In genomic region chr12:70660620-70661219, GRCh38 we compare ENCODE assay signal across 1 cellular context.
A peak's percentile ranks its signal among the peaks of the same experiment; 100 is the strongest.
TF ChIP-seq lines count a peak whose summit lies in the region.

No MANE protein-coding gene starts in this region.

TF ChIP-seq in K562, 482 proteins besides CTCF, POLR2A, EP300 and RAD21 (continued from another document and continues in another):
- TF ChIP-seq DPF2 (IDR thresholded peaks at IDR 0.05) (peak; percentile 63), NR2F6 (CRISPR knock-in tag; IDR thresholded peaks at IDR 0.05) (no peak), XRCC5 (IDR thresholded peaks at IDR 0.05; ENCODE audit: low read depth, low read length) (no peak), HDAC3 (IDR thresholded peaks at IDR 0.05; ENCODE audit: borderline replicate concordance, partially characterized antibody) (peak; percentile 35), TOE1 (IDR thresholded peaks at IDR 0.05; ENCODE audit: borderline replicate concordance) (peak; percentile 90), TOE1 (CRISPR knock-in tag; IDR thresholded peaks at IDR 0.05; ENCODE audit: borderline replicate concordance, low read depth) (no peak), TAF9B (IDR thresholded peaks at IDR 0.05; ENCODE audit: partially characterized antibody) (peak; percentile 58), HDAC8 (tag; IDR thresholded peaks at IDR 0.05) (no peak), ZNF184 (CRISPR knock-in tag; IDR thresholded peaks at IDR 0.05) (no peak), KAT7 (CRISPR knock-in tag; IDR thresholded peaks at IDR 0.05; ENCODE audit: borderline replicate concordance) (no peak), ARID3A (IDR thresholded peaks at IDR 0.05; ENCODE audit: borderline replicate concordance, low read depth, low read length) (peak; percentile 64; the same call in 1 of the 2 replicates), ZNF354B (CRISPR knock-in tag; IDR thresholded peaks at IDR 0.05) (peak; percentile 49; the same call in 1 of the 2 replicates), PPARD (CRISPR knock-in tag; IDR thresholded peaks at IDR 0.05) (no peak), E2F3 (CRISPR knock-in tag; IDR thresholded peaks at IDR 0.05) (no peak), POLR2G (IDR thresholded peaks at IDR 0.05; ENCODE audit: low read depth, low read length) (0 out of 2 replicates have a peak, but pooled peaks have one; percentile 26), ARHGAP35 (IDR thresholded peaks at IDR 0.05; ENCODE audit: partially characterized antibody) (no peak), RUNX1 (IDR thresholded peaks at IDR 0.05; ENCODE audit: low read depth) (no peak), SREBF2 (CRISPR knock-in tag; IDR thresholded peaks at IDR 0.05) (no peak), NFYB (IDR thresholded peaks at IDR 0.05; ENCODE audit: extremely low read depth, insufficient read length) (no peak), POLR2AphosphoS5 (IDR thresholded peaks at IDR 0.05; ENCODE audit: control insufficient read depth, insufficient read depth, low read depth, low read length) (peak; percentile 67), YY1 (IDR thresholded peaks at IDR 0.05; ENCODE audit: borderline replicate concordance in 1 of 3, control insufficient read depth in 1 of 3, extremely low read depth in 1 of 3, insufficient read depth in 3 of 3, insufficient read length in 1 of 3, insufficient replicate concordance in 2 of 3, low read depth in 1 of 3, low read length in 2 of 3) (peak in 1 of 3 experiments; percentile 71), ZNF140 (CRISPR knock-in tag; IDR thresholded peaks at IDR 0.05) (no peak), PRDM10 (IDR thresholded peaks at IDR 0.05; ENCODE audit: partially characterized antibody) (no peak), HNRNPL (IDR thresholded peaks at IDR 0.05; ENCODE audit: low read depth, low read length) (no peak), ZNF124 (CRISPR knock-in tag; IDR thresholded peaks at IDR 0.05) (no peak), ARID4B (CRISPR knock-in tag; IDR thresholded peaks at IDR 0.05) (no peak), MTF1 (CRISPR knock-in tag; IDR thresholded peaks at IDR 0.05; ENCODE audit: borderline replicate concordance) (no peak), NELFE (IDR thresholded peaks at IDR 0.05; ENCODE audit: insufficient read depth, insufficient read length) (no peak), KAT8 (IDR thresholded peaks at IDR 0.05; ENCODE audit: low read depth) (no peak), TRIM28 (IDR thresholded peaks at IDR 0.05) (no peak), SMAD4 (CRISPR knock-in tag; conservative IDR thresholded peaks at IDR 0.05) (peak; percentile 78), BCOR (IDR thresholded peaks at IDR 0.05) (no peak), ZNF133 (CRISPR knock-in tag; IDR thresholded peaks at IDR 0.05) (no peak), CCNT2 (IDR thresholded peaks at IDR 0.05; ENCODE audit: borderline replicate concordance, extremely low read depth, insufficient read length, low read depth, low read length) (peak; percentile 53), RBM22 (IDR thresholded peaks at IDR 0.05; ENCODE audit: low read depth, low read length, poor library complexity, severe bottlenecking) (no peak), CBX1 (IDR thresholded peaks at IDR 0.05; ENCODE audit: low read depth) (no peak)
- TF ChIP-seq, protein P1, sequence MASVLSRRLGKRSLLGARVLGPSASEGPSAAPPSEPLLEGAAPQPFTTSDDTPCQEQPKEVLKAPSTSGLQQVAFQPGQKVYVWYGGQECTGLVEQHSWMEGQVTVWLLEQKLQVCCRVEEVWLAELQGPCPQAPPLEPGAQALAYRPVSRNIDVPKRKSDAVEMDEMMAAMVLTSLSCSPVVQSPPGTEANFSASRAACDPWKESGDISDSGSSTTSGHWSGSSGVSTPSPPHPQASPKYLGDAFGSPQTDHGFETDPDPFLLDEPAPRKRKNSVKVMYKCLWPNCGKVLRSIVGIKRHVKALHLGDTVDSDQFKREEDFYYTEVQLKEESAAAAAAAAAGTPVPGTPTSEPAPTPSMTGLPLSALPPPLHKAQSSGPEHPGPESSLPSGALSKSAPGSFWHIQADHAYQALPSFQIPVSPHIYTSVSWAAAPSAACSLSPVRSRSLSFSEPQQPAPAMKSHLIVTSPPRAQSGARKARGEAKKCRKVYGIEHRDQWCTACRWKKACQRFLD (CRISPR knock-in tag; IDR thresholded peaks at IDR 0.05) = peak; percentile 11; the same call in 1 of the 2 replicates
- TF ChIP-seq, protein P2, sequence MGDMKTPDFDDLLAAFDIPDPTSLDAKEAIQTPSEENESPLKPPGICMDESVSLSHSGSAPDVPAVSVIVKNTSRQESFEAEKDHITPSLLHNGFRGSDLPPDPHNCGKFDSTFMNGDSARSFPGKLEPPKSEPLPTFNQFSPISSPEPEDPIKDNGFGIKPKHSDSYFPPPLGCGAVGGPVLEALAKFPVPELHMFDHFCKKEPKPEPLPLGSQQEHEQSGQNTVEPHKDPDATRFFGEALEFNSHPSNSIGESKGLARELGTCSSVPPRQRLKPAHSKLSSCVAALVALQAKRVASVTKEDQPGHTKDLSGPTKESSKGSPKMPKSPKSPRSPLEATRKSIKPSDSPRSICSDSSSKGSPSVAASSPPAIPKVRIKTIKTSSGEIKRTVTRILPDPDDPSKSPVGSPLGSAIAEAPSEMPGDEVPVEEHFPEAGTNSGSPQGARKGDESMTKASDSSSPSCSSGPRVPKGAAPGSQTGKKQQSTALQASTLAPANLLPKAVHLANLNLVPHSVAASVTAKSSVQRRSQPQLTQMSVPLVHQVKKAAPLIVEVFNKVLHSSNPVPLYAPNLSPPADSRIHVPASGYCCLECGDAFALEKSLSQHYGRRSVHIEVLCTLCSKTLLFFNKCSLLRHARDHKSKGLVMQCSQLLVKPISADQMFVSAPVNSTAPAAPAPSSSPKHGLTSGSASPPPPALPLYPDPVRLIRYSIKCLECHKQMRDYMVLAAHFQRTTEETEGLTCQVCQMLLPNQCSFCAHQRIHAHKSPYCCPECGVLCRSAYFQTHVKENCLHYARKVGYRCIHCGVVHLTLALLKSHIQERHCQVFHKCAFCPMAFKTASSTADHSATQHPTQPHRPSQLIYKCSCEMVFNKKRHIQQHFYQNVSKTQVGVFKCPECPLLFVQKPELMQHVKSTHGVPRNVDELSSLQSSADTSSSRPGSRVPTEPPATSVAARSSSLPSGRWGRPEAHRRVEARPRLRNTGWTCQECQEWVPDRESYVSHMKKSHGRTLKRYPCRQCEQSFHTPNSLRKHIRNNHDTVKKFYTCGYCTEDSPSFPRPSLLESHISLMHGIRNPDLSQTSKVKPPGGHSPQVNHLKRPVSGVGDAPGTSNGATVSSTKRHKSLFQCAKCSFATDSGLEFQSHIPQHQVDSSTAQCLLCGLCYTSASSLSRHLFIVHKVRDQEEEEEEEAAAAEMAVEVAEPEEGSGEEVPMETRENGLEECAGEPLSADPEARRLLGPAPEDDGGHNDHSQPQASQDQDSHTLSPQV (IDR thresholded peaks at IDR 0.05) = peak; percentile 91
- TF ChIP-seq, protein P3, sequence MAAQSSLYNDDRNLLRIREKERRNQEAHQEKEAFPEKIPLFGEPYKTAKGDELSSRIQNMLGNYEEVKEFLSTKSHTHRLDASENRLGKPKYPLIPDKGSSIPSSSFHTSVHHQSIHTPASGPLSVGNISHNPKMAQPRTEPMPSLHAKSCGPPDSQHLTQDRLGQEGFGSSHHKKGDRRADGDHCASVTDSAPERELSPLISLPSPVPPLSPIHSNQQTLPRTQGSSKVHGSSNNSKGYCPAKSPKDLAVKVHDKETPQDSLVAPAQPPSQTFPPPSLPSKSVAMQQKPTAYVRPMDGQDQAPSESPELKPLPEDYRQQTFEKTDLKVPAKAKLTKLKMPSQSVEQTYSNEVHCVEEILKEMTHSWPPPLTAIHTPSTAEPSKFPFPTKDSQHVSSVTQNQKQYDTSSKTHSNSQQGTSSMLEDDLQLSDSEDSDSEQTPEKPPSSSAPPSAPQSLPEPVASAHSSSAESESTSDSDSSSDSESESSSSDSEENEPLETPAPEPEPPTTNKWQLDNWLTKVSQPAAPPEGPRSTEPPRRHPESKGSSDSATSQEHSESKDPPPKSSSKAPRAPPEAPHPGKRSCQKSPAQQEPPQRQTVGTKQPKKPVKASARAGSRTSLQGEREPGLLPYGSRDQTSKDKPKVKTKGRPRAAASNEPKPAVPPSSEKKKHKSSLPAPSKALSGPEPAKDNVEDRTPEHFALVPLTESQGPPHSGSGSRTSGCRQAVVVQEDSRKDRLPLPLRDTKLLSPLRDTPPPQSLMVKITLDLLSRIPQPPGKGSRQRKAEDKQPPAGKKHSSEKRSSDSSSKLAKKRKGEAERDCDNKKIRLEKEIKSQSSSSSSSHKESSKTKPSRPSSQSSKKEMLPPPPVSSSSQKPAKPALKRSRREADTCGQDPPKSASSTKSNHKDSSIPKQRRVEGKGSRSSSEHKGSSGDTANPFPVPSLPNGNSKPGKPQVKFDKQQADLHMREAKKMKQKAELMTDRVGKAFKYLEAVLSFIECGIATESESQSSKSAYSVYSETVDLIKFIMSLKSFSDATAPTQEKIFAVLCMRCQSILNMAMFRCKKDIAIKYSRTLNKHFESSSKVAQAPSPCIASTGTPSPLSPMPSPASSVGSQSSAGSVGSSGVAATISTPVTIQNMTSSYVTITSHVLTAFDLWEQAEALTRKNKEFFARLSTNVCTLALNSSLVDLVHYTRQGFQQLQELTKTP (IDR thresholded peaks at IDR 0.05; ENCODE audit: low read depth in 1 of 2, partially characterized antibody in 2 of 2) = peak in 1 of 2 experiments; percentile 62
- TF ChIP-seq, protein P4, sequence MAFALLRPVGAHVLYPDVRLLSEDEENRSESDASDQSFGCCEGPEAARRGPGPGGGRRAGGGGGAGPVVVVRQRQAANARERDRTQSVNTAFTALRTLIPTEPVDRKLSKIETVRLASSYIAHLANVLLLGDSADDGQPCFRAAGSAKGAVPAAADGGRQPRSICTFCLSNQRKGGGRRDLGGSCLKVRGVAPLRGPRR (CRISPR knock-in tag; IDR thresholded peaks at IDR 0.05) = no peak
- TF ChIP-seq, protein P5, sequence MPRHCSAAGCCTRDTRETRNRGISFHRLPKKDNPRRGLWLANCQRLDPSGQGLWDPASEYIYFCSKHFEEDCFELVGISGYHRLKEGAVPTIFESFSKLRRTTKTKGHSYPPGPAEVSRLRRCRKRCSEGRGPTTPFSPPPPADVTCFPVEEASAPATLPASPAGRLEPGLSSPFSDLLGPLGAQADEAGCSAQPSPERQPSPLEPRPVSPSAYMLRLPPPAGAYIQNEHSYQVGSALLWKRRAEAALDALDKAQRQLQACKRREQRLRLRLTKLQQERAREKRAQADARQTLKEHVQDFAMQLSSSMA (CRISPR knock-in tag; IDR thresholded peaks at IDR 0.05) = no peak
